In the genomic region with DNA sequence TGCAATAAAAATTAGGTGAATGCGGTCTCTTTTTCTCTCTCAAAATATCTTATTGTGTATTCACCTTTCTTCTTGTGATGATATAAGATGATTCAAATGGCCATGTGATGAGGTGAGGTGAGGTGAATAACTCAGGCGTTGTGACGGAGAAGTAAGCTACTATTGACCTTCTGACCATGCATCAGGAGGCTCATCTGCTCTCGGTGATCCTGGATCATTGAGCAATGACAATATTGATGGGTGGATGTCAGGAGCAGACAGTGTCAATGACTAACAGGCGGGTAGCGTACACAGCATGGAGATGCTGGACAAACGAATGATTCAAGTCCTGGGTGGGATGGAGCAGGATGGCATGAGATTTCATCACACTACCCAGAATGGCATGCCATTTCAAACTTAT, we compare ENCODE assay signal across 32 cellular contexts.
"Had no signal": no experiment of that assay in that cellular context is flagged by ENCODE, and none has a peak within 500 bp of the region (broad histone marks: within the 10 kb centered on the region; RNA-seq: fewer than 3 reads in every experiment).

No MANE protein-coding gene starts in this region.

- H3K36me3 ChIP-seq: brain microvascular endothelial cell, cardiac muscle cell, Peyer's patch, SJSA1 had no signal

- ATAC-seq: activated CD4-positive, alpha-beta T cell treated with anti-CD3 and anti-CD28 coated beads for 36 hours; activated CD4-positive, CD25-positive, alpha-beta regulatory T cell treated with anti-CD3 and anti-CD28 coated beads, Interleukin-2, amount 50 U/mL, for 24 hours; activated CD8-positive, alpha-beta memory T cell treated with anti-CD3 and anti-CD28 coated beads, Interleukin-2, amount 10 ng/mL, durations not matched to agents 7 days and 5 days; activated naive CD8-positive, alpha-beta T cell treated with anti-CD3 and anti-CD28 coated beads, Interleukin-2, amount 50 U/mL, for 24 hours; PC-3; WTC11 had no signal

- H3K9ac ChIP-seq: KMS-11, SK-N-SH had no signal

- H3K27ac ChIP-seq: brain microvascular endothelial cell, cardiac muscle cell, KMS-11, Peyer's patch, SJSA1 had no signal

- H3K9me3 ChIP-seq: Peyer's patch, SJSA1, SK-N-SH had no signal

- H3K4me1 ChIP-seq: Peyer's patch had no signal

- DNase-seq: activated CD4-positive, alpha-beta memory T cell treated with anti-CD3 and anti-CD28 coated beads for 36 hours; activated CD4-positive, alpha-beta T cell treated with anti-CD3 and anti-CD28 coated beads for 36 hours; activated CD4-positive, alpha-beta T cell treated with anti-CD3 and anti-CD28 coated beads, Interleukin-2, amount 10 ng/mL, durations not matched to agents 7 days and 5 days; activated CD8-positive, alpha-beta memory T cell treated with anti-CD3 and anti-CD28 coated beads for 24 hours; activated CD8-positive, alpha-beta memory T cell treated with anti-CD3 and anti-CD28 coated beads, Interleukin-2, amount 10 ng/mL, durations not matched to agents 7 days and 5 days; activated CD8-positive, alpha-beta memory T cell treated with anti-CD3 and anti-CD28 coated beads, Interleukin-2, amount 50 U/mL, for 48 hours; activated effector memory CD4-positive, alpha-beta T cell treated with Interleukin-2 at 50 U/mL for 16 hours; activated naive CD4-positive, alpha-beta T cell treated with anti-CD3 and anti-CD28 coated beads, Interleukin-2, amount 10 ng/mL, durations not matched to agents 7 days and 5 days; activated naive CD8-positive, alpha-beta T cell treated with anti-CD3 and anti-CD28 coated beads, Interleukin-2, amount 50 U/mL, for 24 hours; activated T-cell treated with anti-CD3 and anti-CD28 coated beads, Interleukin-2, amount 50 U/mL, for 48 hours; amniotic stem cell; aorta; brain microvascular endothelial cell; NCI-H1092 treated with DMSO at 0.1 percent for 48 hours; NCI-H1417 treated with DMSO at 0.1 percent for 48 hours; NCI-H187 treated with DMSO at 0.1 percent for 48 hours; NCI-H2081; NCI-H2227 treated with DMSO at 0.1 percent for 48 hours; NCI-H510A; NCI-H526; NCI-H748 treated with DMSO at 0.1 percent for 48 hours; NK-92 treated with Interleukin-12 subunit alpha and Interleukin-12 subunit beta, amount 100 ng/mL, for 24 hours; PC-3; Peyer's patch; SHP77 treated with DMSO at 0.1 percent for 48 hours; SK-N-SH had no signal

- H3K27me3 ChIP-seq: brain microvascular endothelial cell, cardiac muscle cell, Peyer's patch, SJSA1 had no signal

- H3K4me2 ChIP-seq: KMS-11, SK-N-SH had no signal

- FAIRE-seq: TTC549 had no signal

- H3K4me3 ChIP-seq: cardiac muscle cell, Peyer's patch, SJSA1 had no signal
